In the genomic region with DNA sequence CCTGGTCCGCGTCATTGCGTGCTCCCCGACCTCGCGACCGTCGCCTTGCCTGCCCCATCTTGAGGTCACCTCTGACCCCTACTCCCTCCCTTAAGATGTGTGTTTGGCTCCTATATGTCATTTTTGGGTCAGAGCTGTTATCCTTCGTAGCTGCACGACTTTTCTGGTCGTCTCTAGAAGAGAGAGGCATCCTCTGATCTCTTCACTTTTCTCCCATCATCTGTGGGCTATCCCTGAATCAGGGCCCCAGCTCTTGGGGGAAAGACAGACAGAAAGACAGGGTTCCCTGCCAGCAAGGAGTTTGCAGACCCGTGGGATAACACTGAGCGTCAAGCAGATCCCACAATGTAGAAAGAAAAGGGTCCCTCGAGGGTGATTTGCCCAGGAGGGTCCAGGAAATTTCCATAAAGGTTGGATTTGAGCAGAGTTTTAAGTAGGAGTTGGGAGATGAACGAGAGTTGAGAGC, we compare ENCODE assay signal across 8 cellular contexts. TPM values are rescaled to one million over a fixed set of nuclear protein-coding genes. Genes with fewer than 3 reads are reported as not detected.
DNase-seq lines count a peak whose midpoint lies in the region; ATAC-seq and TF ChIP-seq lines count a peak whose summit lies in the region.

No MANE protein-coding gene starts in this region.

- H3K27me3 ChIP-seq in right lobe of liver (no peaks in the 10 kb centered on the region), tibial artery (no peaks in the 10 kb centered on the region)

- H3K4me1 ChIP-seq in right lobe of liver (peaks cover 0 to 15% (median 0%) of the 10 kb centered on the region in 4 donors), tibial artery (peaks cover 0 to 35% (median 34%) of the 10 kb centered on the region in 4 donors)

- H3K27ac ChIP-seq in angular gyrus (ENCODE audit: low read depth, low read length) (peak overlapping the region; percentile 79), right lobe of liver (peak overlapping the region; percentile 73 to 91 (median 82)), tibial artery (peak overlapping the region; percentile 84 to 95)

- peaks cover 16% of the 10 kb centered on the region for H3K27me3 Mint-ChIP-seq in activated CD8-positive, alpha-beta memory T cell treated with anti-CD3 and anti-CD28 coated beads, Interleukin-2, amount 10 ng/mL, durations not matched to agents 7 days and 5 days

- TF ChIP-seq CTCF in right lobe of liver (IDR thresholded peaks at IDR 0.05) (no peak), tibial artery (IDR thresholded peaks at IDR 0.05) (no peak)

- DNase-seq in activated CD8-positive, alpha-beta memory T cell treated with anti-CD3 and anti-CD28 coated beads, Interleukin-2, amount 10 ng/mL, durations not matched to agents 7 days and 5 days: no peak
- no peak for DNase-seq in activated CD8-positive, alpha-beta memory T cell treated with anti-CD3 and anti-CD28 coated beads, Interleukin-2, amount 50 U/mL, for 48 hours
- DNase-seq in right lobe of liver (no peak), tibial artery (no peak), OCI-M2 (lab: John Stamatoyannopoulos, UW; ENCODE audit: unreplicated experiment) (no peak), NCI-H446 treated with DMSO at 0.1 percent for 48 hours (lab: John Stamatoyannopoulos, UW) (no peak)
- DNase-seq in stimulated activated CD4-positive, alpha-beta T cell treated with anti-CD3 and anti-CD28 coated beads, Interleukin-1b, Interleukin-23, amount 100 ng/mL, for 48 hours: no peak

- no peak for TF ChIP-seq POLR2A in right lobe of liver (IDR thresholded peaks at IDR 0.05)

- peaks cover 14% of the 10 kb centered on the region for H3K36me3 Mint-ChIP-seq in activated CD8-positive, alpha-beta memory T cell treated with anti-CD3 and anti-CD28 coated beads, Interleukin-2, amount 10 ng/mL, durations not matched to agents 7 days and 5 days

- WGBS in right lobe of liver (ENCODE audit: insufficient coverage, low coverage, low lambda C conversion rate, missing lambda C conversion rate): 11% methylated on average over 9 of the region's 15 CpGs

- H3K4me3 Mint-ChIP-seq in activated CD8-positive, alpha-beta memory T cell treated with anti-CD3 and anti-CD28 coated beads, Interleukin-2, amount 10 ng/mL, durations not matched to agents 7 days and 5 days: peak overlapping the region; percentile 93

- H3K36me3 ChIP-seq in right lobe of liver (no peaks in the 10 kb centered on the region), tibial artery (no peaks in the 10 kb centered on the region)

- peaks cover 33% of the 10 kb centered on the region for H3K4me1 Mint-ChIP-seq in activated CD8-positive, alpha-beta memory T cell treated with anti-CD3 and anti-CD28 coated beads, Interleukin-2, amount 10 ng/mL, durations not matched to agents 7 days and 5 days

- H3K4me3 ChIP-seq in right lobe of liver: peak overlapping the region; percentile 93 to 98 (median 94)
- H3K4me3 ChIP-seq in tibial artery: peak overlapping the region; percentile 77 to 94

- CTCF ChIA-PET in activated CD8-positive, alpha-beta memory T cell treated with anti-CD3 and anti-CD28 coated beads, Interleukin-2, amount 10 ng/mL, durations not matched to agents 7 days and 5 days (lab: Charles Lee): interaction anchor here (1.0 kb wide), 1 partner anchor 475 kb away, joined by 3 read pairs; no protein-coding TSS in a partner anchor

- ATAC-seq in activated CD8-positive, alpha-beta memory T cell treated with anti-CD3 and anti-CD28 coated beads, Interleukin-2, amount 10 ng/mL, durations not matched to agents 7 days and 5 days: no peak
- ATAC-seq in right lobe of liver: no peak

- no peaks in the 10 kb centered on the region for H3K9me3 Mint-ChIP-seq in activated CD8-positive, alpha-beta memory T cell treated with anti-CD3 and anti-CD28 coated beads, Interleukin-2, amount 10 ng/mL, durations not matched to agents 7 days and 5 days (ENCODE audit: low read depth)

- no peaks in the 10 kb centered on the region for H3K9me3 ChIP-seq in right lobe of liver
- H3K9me3 ChIP-seq in tibial artery: no peaks in the 10 kb centered on the region

- peak overlapping the region; percentile 91 for H3K27ac Mint-ChIP-seq in activated CD8-positive, alpha-beta memory T cell treated with anti-CD3 and anti-CD28 coated beads, Interleukin-2, amount 10 ng/mL, durations not matched to agents 7 days and 5 days

- intact Hi-C loops in right lobe of liver (cut with DNase I): no loop called here
- intact Hi-C loops in tibial artery (cut with DNase I; ENCODE audit: low total_unique reads): no loop called here

RNA-seq across cellular contexts. Expression of a gene that starts 0.6 kb away (rescaled TPM):
- 10 to 100 TPM; 20.4 to 26.0 TPM for total RNA-seq in activated CD8-positive, alpha-beta memory T cell treated with anti-CD3 and anti-CD28 coated beads, Interleukin-2, amount 10 ng/mL, durations not matched to agents 7 days and 5 days
- 10 to 100 TPM in 5 of 6 experiments, 1 to 10 TPM in 1; 9.5 to 15.7 (median 13.1) TPM for total RNA-seq in right lobe of liver

RNA-seq across cellular contexts. Expression of a gene that starts 16.2 kb away (rescaled TPM):
- total RNA-seq in activated CD8-positive, alpha-beta memory T cell treated with anti-CD3 and anti-CD28 coated beads, Interleukin-2, amount 10 ng/mL, durations not matched to agents 7 days and 5 days: 1 to 10 TPM in 1 of 2 experiments, under 1 TPM in 1; 0.37 to 1.2 TPM
- 1 to 10 TPM; 2.0 to 9.6 (median 3.4) TPM for total RNA-seq in right lobe of liver
